19 cellular contexts compared by ENCODE assay signal in genomic region chr5:139663752-139664151, GRCh38. TPM values are rescaled to one million over a fixed set of nuclear protein-coding genes. Genes with fewer than 3 reads are reported as not detected.
DNase-seq lines count a peak whose midpoint lies in the region; ATAC-seq and TF ChIP-seq lines count a peak whose summit lies in the region.
"Had no signal": no experiment of that assay in that cellular context is flagged by ENCODE, and none has a peak within 500 bp of the region (broad histone marks: within the 10 kb centered on the region; RNA-seq: fewer than 3 reads in every experiment).

No MANE protein-coding gene starts in this region.

- H3K36me3 Mint-ChIP-seq in MCF 10A (ENCODE audit: insufficient read depth, unreplicated experiment) = peaks cover 4% of the 10 kb centered on the region
- H3K36me3 Mint-ChIP-seq in memory B cell = no peaks in the 10 kb centered on the region
- H3K36me3 Mint-ChIP-seq: CD8-positive, alpha-beta T cell had no signal

- H3K27ac ChIP-seq in breast epithelium (peak overlapping the region; percentile 97), angular gyrus (ENCODE audit: low read depth, low read length) (peak overlapping the region; percentile 98), temporal lobe (ENCODE audit: low read depth, low read length) (peak overlapping the region; percentile 56), hepatocyte (no peak overlapping the region)
- H3K27ac ChIP-seq: 22Rv1, neutrophil, SJCRH30 had no signal

- intact Hi-C loops in breast epithelium (cut with DNase I; ENCODE audit: low total_unique reads) (no loop called here), MCF 10A (cut with micrococcal nuclease) (no loop called here)

- TF ChIP-seq POLR2A in breast epithelium (IDR thresholded peaks at IDR 0.05) = no peak

- H3K9me3 Mint-ChIP-seq in MCF 10A (ENCODE audit: unreplicated experiment) = no peaks in the 10 kb centered on the region
- H3K9me3 Mint-ChIP-seq in memory B cell = no peaks in the 10 kb centered on the region
- H3K9me3 Mint-ChIP-seq: activated T-cell treated with anti-CD3 and anti-CD28 coated beads, Interleukin-2, amount 50 U/mL, for 72 hours; CD8-positive, alpha-beta T cell had no signal

- H3K27ac Mint-ChIP-seq in MCF 10A (ENCODE audit: low read depth, unreplicated experiment) = no peak overlapping the region
- peak overlapping the region; percentile 85 for H3K27ac Mint-ChIP-seq in memory B cell
- H3K27ac Mint-ChIP-seq: activated T-cell treated with anti-CD3 and anti-CD28 coated beads, Interleukin-2, amount 50 U/mL, for 72 hours had no signal

- no peaks in the 10 kb centered on the region for H3K9me2 ChIP-seq in hepatocyte (replicated peaks; ENCODE audit: insufficient read depth)

- WGBS in hepatocyte (ENCODE audit: low lambda C conversion rate, missing lambda C conversion rate) = 89% methylated on average over 5 of the region's 5 CpGs

- peaks cover 95% of the 10 kb centered on the region for H3K79me2 ChIP-seq in hepatocyte

- H3K9me3 ChIP-seq in breast epithelium (no peaks in the 10 kb centered on the region), hepatocyte (ENCODE audit: low read depth) (no peaks in the 10 kb centered on the region)
- H3K9me3 ChIP-seq: neutrophil, SJCRH30 had no signal

- peaks cover 31 to 61% of the 10 kb centered on the region in 2 donors for H3K4me1 ChIP-seq in breast epithelium
- H3K4me1 ChIP-seq in hepatocyte (ENCODE audit: insufficient read depth) = peaks cover 35% of the 10 kb centered on the region

- POLR2A ChIA-PET in MCF 10A (lab: Yijun Ruan, JAX) = no interaction called here

- no peak overlapping the region for H3K4me3 Mint-ChIP-seq in MCF 10A (ENCODE audit: unreplicated experiment)
- H3K4me3 Mint-ChIP-seq in memory B cell = peak overlapping the region; percentile 78
- H3K4me3 Mint-ChIP-seq: activated T-cell treated with anti-CD3 and anti-CD28 coated beads, Interleukin-2, amount 50 U/mL, for 72 hours; CD8-positive, alpha-beta T cell had no signal

- H3K27me3 Mint-ChIP-seq in MCF 10A (ENCODE audit: insufficient read depth, unreplicated experiment) = no peaks in the 10 kb centered on the region
- H3K27me3 Mint-ChIP-seq in memory B cell = no peaks in the 10 kb centered on the region

- H3K4me3 ChIP-seq in breast epithelium = no peak overlapping the region
- no peak overlapping the region for H3K4me3 ChIP-seq in hepatocyte
- H3K4me3 ChIP-seq: lung, SJCRH30 had no signal

- DNase-seq in breast epithelium (ENCODE audit: low spot score in 2 of 2) (no peak), MCF 10A (ENCODE audit: unreplicated experiment) (no peak), memory B cell (ENCODE audit: low spot score in 2 of 2) (no peak), NCI-H187 (lab: John Stamatoyannopoulos, UW) (no peak), hepatocyte (ENCODE audit: low spot score) (no peak)
- DNase-seq: activated CD4-positive, alpha-beta T cell treated with anti-CD3 and anti-CD28 coated beads, Interleukin-2, amount 50 U/mL, for 48 hours; activated T-cell treated with anti-CD3 and anti-CD28 coated beads, Interleukin-2, amount 50 U/mL, for 72 hours; CD8-positive, alpha-beta T cell; dermis blood vessel endothelial cell; MM.1S; NCI-H2107; NCI-H82; SJCRH30 had no signal

- H3K27me3 ChIP-seq in breast epithelium = no peaks in the 10 kb centered on the region
- H3K27me3 ChIP-seq in hepatocyte = no peaks in the 10 kb centered on the region
- H3K27me3 ChIP-seq: SJCRH30 had no signal

- no peak overlapping the region for H3K4me2 ChIP-seq in hepatocyte

- ATAC-seq in memory B cell (ENCODE audit: low read depth) = no peak
- no peak for ATAC-seq in GM18517 (IDR thresholded peaks at IDR 0.05; ENCODE audit: unreplicated experiment)
- ATAC-seq: activated T-cell treated with anti-CD3 and anti-CD28 coated beads, Interleukin-2, amount 50 U/mL, for 72 hours; CD8-positive, alpha-beta T cell had no signal

- H3K36me3 ChIP-seq in breast epithelium (no peaks in the 10 kb centered on the region), hepatocyte (replicated peaks; ENCODE audit: insufficient read depth, low read depth) (no peaks in the 10 kb centered on the region)
- H3K36me3 ChIP-seq: neutrophil had no signal

- TF ChIP-seq CTCF in breast epithelium (IDR thresholded peaks at IDR 0.05) = no peak
- TF ChIP-seq CTCF in MCF 10A (IDR thresholded peaks at IDR 0.05; ENCODE audit: unreplicated experiment) = no peak
- TF ChIP-seq CTCF in hepatocyte (IDR thresholded peaks at IDR 0.05; ENCODE audit: poor library complexity) = no peak

- H4K20me1 ChIP-seq in hepatocyte (ENCODE audit: insufficient read depth, poor library complexity, severe bottlenecking) = peaks cover 93% of the 10 kb centered on the region

- no TSS peak for BruUV-seq in MCF 10A (replicated peaks; lab: Mats Ljungman, UMichigan)

- H2AFZ ChIP-seq in hepatocyte = no peak overlapping the region

- H3K4me1 Mint-ChIP-seq in MCF 10A (ENCODE audit: insufficient read depth, unreplicated experiment) (peaks cover 23% of the 10 kb centered on the region), memory B cell (peaks cover 71% of the 10 kb centered on the region)

- CTCF ChIA-PET in MCF 10A (lab: Yijun Ruan, JAX) = interaction anchor here (1.5 to 8.1 kb wide), 3 partner anchors 12 to 102 kb away, joined by 3 to 67 read pairs (median 16); no protein-coding TSS in a partner anchor

RNA-seq across cellular contexts. Expression of gene CXXC5, which starts 15.6 kb away (rescaled TPM):
- 10 to 100 TPM; 33.9 to 66.9 (median 38.3) TPM for total RNA-seq in breast epithelium
- total RNA-seq in MCF 10A (2022) = 7.8 and 10.9 TPM in 2 replicates
- 33.4 TPM for total RNA-seq in temporal lobe
- 90.9 and 110 TPM in 2 replicates for total RNA-seq in hepatocyte
- polyA plus RNA-seq in hepatocyte = 98.7 and 106 TPM in 2 replicates
